30 cellular contexts compared by ENCODE assay signal in the genomic region with DNA sequence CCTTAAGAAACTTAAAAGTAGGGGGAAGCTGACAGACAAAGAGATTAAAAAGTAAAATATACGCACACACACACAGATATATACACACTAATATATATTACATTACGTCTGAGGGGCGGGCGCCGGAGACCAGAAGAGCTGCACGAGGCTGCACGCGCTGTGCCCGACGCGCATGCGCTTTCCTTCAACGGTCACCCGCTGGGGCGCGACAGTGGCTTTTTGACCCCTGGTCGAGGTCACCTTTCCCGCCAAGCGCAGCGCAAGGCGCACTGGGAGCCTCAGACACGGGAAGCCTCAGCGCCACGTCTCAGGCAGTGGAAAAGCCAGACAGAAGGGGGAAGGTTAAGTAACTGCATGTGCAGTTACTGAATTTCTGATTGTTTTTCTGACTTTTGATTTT. TPM values are rescaled to one million over a fixed set of nuclear protein-coding genes. Genes with fewer than 3 reads are reported as not detected.
"Had no signal": no experiment of that assay in that cellular context is flagged by ENCODE, and none has a peak within 500 bp of the region (broad histone marks: within the 10 kb centered on the region; RNA-seq: fewer than 3 reads in every experiment).

A gene with protein sequence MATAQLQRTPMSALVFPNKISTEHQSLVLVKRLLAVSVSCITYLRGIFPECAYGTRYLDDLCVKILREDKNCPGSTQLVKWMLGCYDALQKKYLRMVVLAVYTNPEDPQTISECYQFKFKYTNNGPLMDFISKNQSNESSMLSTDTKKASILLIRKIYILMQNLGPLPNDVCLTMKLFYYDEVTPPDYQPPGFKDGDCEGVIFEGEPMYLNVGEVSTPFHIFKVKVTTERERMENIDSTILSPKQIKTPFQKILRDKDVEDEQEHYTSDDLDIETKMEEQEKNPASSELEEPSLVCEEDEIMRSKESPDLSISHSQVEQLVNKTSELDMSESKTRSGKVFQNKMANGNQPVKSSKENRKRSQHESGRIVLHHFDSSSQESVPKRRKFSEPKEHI (minus strand): TSS at position 193 of the 400 bp plus-strand sequence. CDS start 1,390 bp downstream, outside the sequence.

- H3K27me3 ChIP-seq: colonic mucosa, esophagus squamous epithelium, hepatocyte, left lung, neural progenitor cell, right atrium auricular region, sigmoid colon, thyroid gland, vagina had no signal

- H3K27ac Mint-ChIP-seq: dendritic cell treated with granulocyte-macrophage colony-stimulating factor and Interleukin-4, amounts not matched to agents 40 ng/mL and 50 ng/mL, for 4 days; endodermal cell; mesothelial cell of epicardium; nephron; neural progenitor cell; stimulated activated effector memory CD8-positive, alpha-beta T cell treated with anti-CD3 and anti-CD28 coated beads, Interleukin-12 subunit alpha, Interleukin-12 subunit beta, amount 100 ng/mL, for 72 hours had no signal

- H3K36me3 ChIP-seq: colonic mucosa, esophagus squamous epithelium, left lung, neural progenitor cell, prostate gland, right atrium auricular region, sigmoid colon, thyroid gland, vagina had no signal

- H3K9me3 Mint-ChIP-seq: naive B cell; stimulated activated effector memory CD8-positive, alpha-beta T cell treated with anti-CD3 and anti-CD28 coated beads, Interleukin-12 subunit alpha, Interleukin-12 subunit beta, amount 100 ng/mL, for 72 hours had no signal

- H3K36me3 Mint-ChIP-seq: mesothelial cell of epicardium; naive B cell; stimulated activated effector memory CD8-positive, alpha-beta T cell treated with anti-CD3 and anti-CD28 coated beads, Interleukin-12 subunit alpha, Interleukin-12 subunit beta, amount 100 ng/mL, for 72 hours had no signal

- H3K9me3 ChIP-seq: colonic mucosa, esophagus squamous epithelium, left lung, mucosa of descending colon, prostate gland, right atrium auricular region, sigmoid colon, thyroid gland, vagina had no signal

- H3K27me3 Mint-ChIP-seq: dendritic cell treated with granulocyte-macrophage colony-stimulating factor and Interleukin-4, amounts not matched to agents 40 ng/mL and 50 ng/mL, for 4 days; naive B cell had no signal

- H3K4me1 Mint-ChIP-seq: endodermal cell; mesothelial cell of epicardium; naive B cell; nephron; neural progenitor cell; stimulated activated effector memory CD8-positive, alpha-beta T cell treated with anti-CD3 and anti-CD28 coated beads, Interleukin-12 subunit alpha, Interleukin-12 subunit beta, amount 100 ng/mL, for 72 hours had no signal

- ATAC-seq: left cardiac atrium; left lung; mucosa of descending colon; stimulated activated effector memory CD8-positive, alpha-beta T cell treated with anti-CD3 and anti-CD28 coated beads, Interleukin-12 subunit alpha, Interleukin-12 subunit beta, amount 100 ng/mL, for 72 hours; stimulated activated naive CD8-positive, alpha-beta T cell treated with anti-CD3 and anti-CD28 coated beads, Interleukin-15, Interleukin-2, amounts not matched to agents 100 U/mL and 50 U/mL, for 24 hours had no signal

- DNase-seq: colonic mucosa; effector CD8-positive, alpha-beta T cell; endodermal cell; esophagus squamous epithelium; head of caudate nucleus; left cardiac atrium; mesenchymal stem cell; mucosa of descending colon; naive B cell; nucleus accumbens; sigmoid colon; stimulated activated CD4-positive, alpha-beta T cell treated with anti-CD3 and anti-CD28 coated beads, Interleukin-2, amount 100 ng/mL, for 24 hours; stimulated activated CD4-positive, alpha-beta T cell treated with anti-CD3 and anti-CD28 coated beads, Interleukin-4, amount 100 ng/mL, for 24 hours; stimulated activated naive CD8-positive, alpha-beta T cell treated with anti-CD3 and anti-CD28 coated beads, Interleukin-15, Interleukin-2, amounts not matched to agents 100 U/mL and 50 U/mL, for 24 hours; thyroid gland had no signal

- H3K27ac ChIP-seq: colonic mucosa, epithelial cell of prostate, esophagus squamous epithelium, hepatocyte, left lung, neural progenitor cell, prostate gland, right atrium auricular region, sigmoid colon, thyroid gland, vagina had no signal

- H3K4me1 ChIP-seq: colonic mucosa, esophagus squamous epithelium, left lung, neural progenitor cell, prostate gland, right atrium auricular region, sigmoid colon, thyroid gland, vagina had no signal

- H3K4me3 ChIP-seq: colonic mucosa, esophagus squamous epithelium, hepatocyte, left lung, mucosa of descending colon, neural progenitor cell, prostate gland, right atrium auricular region, sigmoid colon, thyroid gland, vagina had no signal

- H3K4me3 Mint-ChIP-seq: dendritic cell treated with granulocyte-macrophage colony-stimulating factor and Interleukin-4, amounts not matched to agents 40 ng/mL and 50 ng/mL, for 4 days; endodermal cell; mesothelial cell of epicardium; naive B cell; nephron; neural progenitor cell; stimulated activated effector memory CD8-positive, alpha-beta T cell treated with anti-CD3 and anti-CD28 coated beads, Interleukin-12 subunit alpha, Interleukin-12 subunit beta, amount 100 ng/mL, for 72 hours had no signal

RNA-seq across cellular contexts. Expression of the gene that starts here (rescaled TPM):
- total RNA-seq: chondrocyte, endodermal cell, kidney epithelial cell, mesothelial cell of epicardium, osteocyte, sigmoid colon, skeletal muscle tissue had no signal
- polyA plus RNA-seq: hepatocyte had no signal
